ENCODE assay signal across 1 cellular context in the genomic region with DNA sequence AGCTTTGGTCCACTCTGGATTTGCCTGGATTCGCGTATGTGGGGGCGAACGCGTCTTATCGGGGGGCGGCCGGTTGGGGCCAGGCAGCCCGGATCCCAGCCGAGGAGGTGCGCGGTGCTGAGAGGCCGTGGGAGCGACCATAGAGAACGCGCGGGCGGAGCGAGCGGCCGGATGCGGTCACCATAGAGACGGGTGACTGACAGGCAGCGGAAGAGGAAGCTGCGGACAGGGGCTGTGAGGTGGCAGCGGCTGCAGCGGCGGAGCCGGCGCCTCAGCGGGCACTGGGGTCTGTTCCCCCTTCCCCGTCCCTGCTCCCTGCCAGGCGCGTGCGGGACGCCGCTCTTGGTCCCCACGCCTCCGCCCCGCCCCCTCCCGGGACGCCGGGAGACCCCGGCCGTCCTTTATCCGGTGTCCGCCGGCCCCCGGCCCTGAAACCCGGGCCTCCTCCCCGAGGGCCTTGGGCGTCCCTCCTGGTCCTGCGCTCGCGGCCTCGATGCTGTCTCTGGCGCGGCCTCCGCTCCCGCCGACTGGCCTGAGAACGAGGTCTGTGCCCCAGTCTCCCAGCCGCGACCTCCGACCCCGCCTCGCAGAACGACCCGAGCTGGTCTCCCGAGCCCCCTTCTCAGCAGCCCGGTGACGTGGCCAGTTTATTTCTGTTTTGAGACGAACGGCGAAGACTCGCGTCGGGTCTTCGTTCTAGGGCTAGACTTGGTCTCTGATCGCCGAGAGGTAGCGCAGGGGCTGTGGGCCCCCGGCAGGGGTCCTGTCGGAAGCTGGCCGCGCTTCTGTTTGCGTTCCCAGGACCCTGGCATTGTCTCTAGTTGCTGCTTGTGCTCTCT.
TF ChIP-seq lines count a peak whose summit lies in the region.

A gene with protein sequence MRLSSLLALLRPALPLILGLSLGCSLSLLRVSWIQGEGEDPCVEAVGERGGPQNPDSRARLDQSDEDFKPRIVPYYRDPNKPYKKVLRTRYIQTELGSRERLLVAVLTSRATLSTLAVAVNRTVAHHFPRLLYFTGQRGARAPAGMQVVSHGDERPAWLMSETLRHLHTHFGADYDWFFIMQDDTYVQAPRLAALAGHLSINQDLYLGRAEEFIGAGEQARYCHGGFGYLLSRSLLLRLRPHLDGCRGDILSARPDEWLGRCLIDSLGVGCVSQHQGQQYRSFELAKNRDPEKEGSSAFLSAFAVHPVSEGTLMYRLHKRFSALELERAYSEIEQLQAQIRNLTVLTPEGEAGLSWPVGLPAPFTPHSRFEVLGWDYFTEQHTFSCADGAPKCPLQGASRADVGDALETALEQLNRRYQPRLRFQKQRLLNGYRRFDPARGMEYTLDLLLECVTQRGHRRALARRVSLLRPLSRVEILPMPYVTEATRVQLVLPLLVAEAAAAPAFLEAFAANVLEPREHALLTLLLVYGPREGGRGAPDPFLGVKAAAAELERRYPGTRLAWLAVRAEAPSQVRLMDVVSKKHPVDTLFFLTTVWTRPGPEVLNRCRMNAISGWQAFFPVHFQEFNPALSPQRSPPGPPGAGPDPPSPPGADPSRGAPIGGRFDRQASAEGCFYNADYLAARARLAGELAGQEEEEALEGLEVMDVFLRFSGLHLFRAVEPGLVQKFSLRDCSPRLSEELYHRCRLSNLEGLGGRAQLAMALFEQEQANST (plus strand): TSS at position 212 of the 839 bp plus-strand sequence. CDS start 1,529 bp downstream, outside the sequence.

TF ChIP-seq in K562, 482 proteins besides CTCF, POLR2A, EP300 and RAD21 (continued from another document and continues in another):
- TF ChIP-seq POLR2G (IDR thresholded peaks at IDR 0.05; ENCODE audit: low read depth, low read length) (peak; percentile 87), MXI1 (IDR thresholded peaks at IDR 0.05; ENCODE audit: low read depth, low read length) (0 out of 2 replicates have a peak, but pooled peaks have one; percentile 49), TRIM24 (IDR thresholded peaks at IDR 0.05) (peak in 1 of 2 experiments; percentile 27; a peak in 1 of 4 replicates), KDM2B (CRISPR knock-in tag; IDR thresholded peaks at IDR 0.05) (no peak; the same call in 1 of the 2 replicates), ZNF644 (tag; IDR thresholded peaks at IDR 0.05; ENCODE audit: low read depth) (no peak), ATF1 (CRISPR knock-in tag; IDR thresholded peaks at IDR 0.05) (no peak), ATF1 (tag; IDR thresholded peaks at IDR 0.05) (peak; percentile 62), MAZ (CRISPR knock-in tag; conservative IDR thresholded peaks at IDR 0.05 in 1 of 2, IDR thresholded peaks at IDR 0.05 in 1 of 2) (peak; percentile 43 to 75; a peak in 3 of 4 replicates), DDX20 (tag; IDR thresholded peaks at IDR 0.05; ENCODE audit: low read depth) (no peak), MECOM (CRISPR knock-in tag; IDR thresholded peaks at IDR 0.05) (no peak), ZFX (CRISPR knock-in tag; IDR thresholded peaks at IDR 0.05) (peak; percentile 89), JUND (IDR thresholded peaks at IDR 0.05; ENCODE audit: borderline replicate concordance, low read depth, low read length) (peak; percentile 57; the same call in 1 of the 2 replicates), JUND (tag; IDR thresholded peaks at IDR 0.05; ENCODE audit: borderline replicate concordance, low read depth, low read length) (no peak; the same call in 2 of the 3 replicates), HEY1 (CRISPR knock-in tag; IDR thresholded peaks at IDR 0.05; ENCODE audit: borderline replicate concordance) (no peak), MEIS2 (IDR thresholded peaks at IDR 0.05; ENCODE audit: partially characterized antibody) (peak; percentile 86), C11orf30 (IDR thresholded peaks at IDR 0.05; ENCODE audit: low read depth) (peak; percentile 36; the same call in 1 of the 2 replicates), HIVEP1 (CRISPR knock-in tag; IDR thresholded peaks at IDR 0.05) (no peak), ETV1 (tag; conservative IDR thresholded peaks at IDR 0.05; ENCODE audit: low read depth) (peak; percentile 94), ELF1 (tag; IDR thresholded peaks at IDR 0.05) (peak; percentile 88), ZBTB7A (IDR thresholded peaks at IDR 0.05; ENCODE audit: borderline replicate concordance, control insufficient read depth, low read depth, low read length) (peak; percentile 79), TGIF2 (CRISPR knock-in tag; IDR thresholded peaks at IDR 0.05) (peak; percentile 80; the same call in 1 of the 2 replicates), RCOR1 (IDR thresholded peaks at IDR 0.05; ENCODE audit: borderline replicate concordance in 1 of 2, low read depth in 2 of 2, low read length in 2 of 2) (peak in 1 of 2 experiments; percentile 92; a peak in 2 of 4 replicates), XRCC3 (IDR thresholded peaks at IDR 0.05) (no peak), PRPF4 (IDR thresholded peaks at IDR 0.05; ENCODE audit: insufficient read depth, low read depth, low read length, poor library complexity, severe bottlenecking) (no peak), TEAD2 (tag; IDR thresholded peaks at IDR 0.05) (no peak), PML (IDR thresholded peaks at IDR 0.05; ENCODE audit: low read length) (peak; percentile 67; the same call in 1 of the 2 replicates), NUFIP1 (IDR thresholded peaks at IDR 0.05; ENCODE audit: partially characterized antibody) (no peak), HDAC1 (IDR thresholded peaks at IDR 0.05) (peak in 1 of 2 experiments; percentile 65; a peak in 2 of 4 replicates), MYC (IDR thresholded peaks at IDR 0.05; ENCODE audit: low read depth, low read length) (0 out of 2 replicates have a peak, but pooled peaks have one; percentile 34), MYC (CRISPR knock-in tag; IDR thresholded peaks at IDR 0.05; ENCODE audit: borderline replicate concordance, low read depth) (no peak), RFX1 (IDR thresholded peaks at IDR 0.05) (peak; percentile 93), KLF1 (tag; IDR thresholded peaks at IDR 0.05) (no peak; the same call in 1 of the 2 replicates)
- TF ChIP-seq, protein P1, sequence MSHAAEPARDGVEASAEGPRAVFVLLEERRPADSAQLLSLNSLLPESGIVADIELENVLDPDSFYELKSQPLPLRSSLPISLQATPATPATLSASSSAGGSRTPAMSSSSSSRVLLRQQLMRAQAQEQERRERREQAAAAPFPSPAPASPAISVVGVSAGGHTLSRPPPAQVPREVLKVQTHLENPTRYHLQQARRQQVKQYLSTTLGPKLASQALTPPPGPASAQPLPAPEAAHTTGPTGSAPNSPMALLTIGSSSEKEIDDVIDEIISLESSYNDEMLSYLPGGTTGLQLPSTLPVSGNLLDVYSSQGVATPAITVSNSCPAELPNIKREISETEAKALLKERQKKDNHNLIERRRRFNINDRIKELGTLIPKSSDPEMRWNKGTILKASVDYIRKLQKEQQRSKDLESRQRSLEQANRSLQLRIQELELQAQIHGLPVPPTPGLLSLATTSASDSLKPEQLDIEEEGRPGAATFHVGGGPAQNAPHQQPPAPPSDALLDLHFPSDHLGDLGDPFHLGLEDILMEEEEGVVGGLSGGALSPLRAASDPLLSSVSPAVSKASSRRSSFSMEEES (CRISPR knock-in tag; IDR thresholded peaks at IDR 0.05): no peak
- TF ChIP-seq, protein P2, sequence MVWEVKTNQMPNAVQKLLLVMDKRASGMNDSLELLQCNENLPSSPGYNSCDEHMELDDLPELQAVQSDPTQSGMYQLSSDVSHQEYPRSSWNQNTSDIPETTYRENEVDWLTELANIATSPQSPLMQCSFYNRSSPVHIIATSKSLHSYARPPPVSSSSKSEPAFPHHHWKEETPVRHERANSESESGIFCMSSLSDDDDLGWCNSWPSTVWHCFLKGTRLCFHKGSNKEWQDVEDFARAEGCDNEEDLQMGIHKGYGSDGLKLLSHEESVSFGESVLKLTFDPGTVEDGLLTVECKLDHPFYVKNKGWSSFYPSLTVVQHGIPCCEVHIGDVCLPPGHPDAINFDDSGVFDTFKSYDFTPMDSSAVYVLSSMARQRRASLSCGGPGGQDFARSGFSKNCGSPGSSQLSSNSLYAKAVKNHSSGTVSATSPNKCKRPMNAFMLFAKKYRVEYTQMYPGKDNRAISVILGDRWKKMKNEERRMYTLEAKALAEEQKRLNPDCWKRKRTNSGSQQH (CRISPR knock-in tag; IDR thresholded peaks at IDR 0.05): no peak
- TF ChIP-seq, protein P3, sequence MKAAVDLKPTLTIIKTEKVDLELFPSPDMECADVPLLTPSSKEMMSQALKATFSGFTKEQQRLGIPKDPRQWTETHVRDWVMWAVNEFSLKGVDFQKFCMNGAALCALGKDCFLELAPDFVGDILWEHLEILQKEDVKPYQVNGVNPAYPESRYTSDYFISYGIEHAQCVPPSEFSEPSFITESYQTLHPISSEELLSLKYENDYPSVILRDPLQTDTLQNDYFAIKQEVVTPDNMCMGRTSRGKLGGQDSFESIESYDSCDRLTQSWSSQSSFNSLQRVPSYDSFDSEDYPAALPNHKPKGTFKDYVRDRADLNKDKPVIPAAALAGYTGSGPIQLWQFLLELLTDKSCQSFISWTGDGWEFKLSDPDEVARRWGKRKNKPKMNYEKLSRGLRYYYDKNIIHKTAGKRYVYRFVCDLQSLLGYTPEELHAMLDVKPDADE (conservative IDR thresholded peaks at IDR 0.05; ENCODE audit: control insufficient read depth, low read depth, low read length): peak; percentile 85
- TF ChIP-seq, protein P4, sequence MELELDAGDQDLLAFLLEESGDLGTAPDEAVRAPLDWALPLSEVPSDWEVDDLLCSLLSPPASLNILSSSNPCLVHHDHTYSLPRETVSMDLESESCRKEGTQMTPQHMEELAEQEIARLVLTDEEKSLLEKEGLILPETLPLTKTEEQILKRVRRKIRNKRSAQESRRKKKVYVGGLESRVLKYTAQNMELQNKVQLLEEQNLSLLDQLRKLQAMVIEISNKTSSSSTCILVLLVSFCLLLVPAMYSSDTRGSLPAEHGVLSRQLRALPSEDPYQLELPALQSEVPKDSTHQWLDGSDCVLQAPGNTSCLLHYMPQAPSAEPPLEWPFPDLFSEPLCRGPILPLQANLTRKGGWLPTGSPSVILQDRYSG (tag; conservative IDR thresholded peaks at IDR 0.05; ENCODE audit: low read depth): 0 out of 2 replicates have a peak, but pooled peaks have one; percentile 36
- TF ChIP-seq, protein P5, sequence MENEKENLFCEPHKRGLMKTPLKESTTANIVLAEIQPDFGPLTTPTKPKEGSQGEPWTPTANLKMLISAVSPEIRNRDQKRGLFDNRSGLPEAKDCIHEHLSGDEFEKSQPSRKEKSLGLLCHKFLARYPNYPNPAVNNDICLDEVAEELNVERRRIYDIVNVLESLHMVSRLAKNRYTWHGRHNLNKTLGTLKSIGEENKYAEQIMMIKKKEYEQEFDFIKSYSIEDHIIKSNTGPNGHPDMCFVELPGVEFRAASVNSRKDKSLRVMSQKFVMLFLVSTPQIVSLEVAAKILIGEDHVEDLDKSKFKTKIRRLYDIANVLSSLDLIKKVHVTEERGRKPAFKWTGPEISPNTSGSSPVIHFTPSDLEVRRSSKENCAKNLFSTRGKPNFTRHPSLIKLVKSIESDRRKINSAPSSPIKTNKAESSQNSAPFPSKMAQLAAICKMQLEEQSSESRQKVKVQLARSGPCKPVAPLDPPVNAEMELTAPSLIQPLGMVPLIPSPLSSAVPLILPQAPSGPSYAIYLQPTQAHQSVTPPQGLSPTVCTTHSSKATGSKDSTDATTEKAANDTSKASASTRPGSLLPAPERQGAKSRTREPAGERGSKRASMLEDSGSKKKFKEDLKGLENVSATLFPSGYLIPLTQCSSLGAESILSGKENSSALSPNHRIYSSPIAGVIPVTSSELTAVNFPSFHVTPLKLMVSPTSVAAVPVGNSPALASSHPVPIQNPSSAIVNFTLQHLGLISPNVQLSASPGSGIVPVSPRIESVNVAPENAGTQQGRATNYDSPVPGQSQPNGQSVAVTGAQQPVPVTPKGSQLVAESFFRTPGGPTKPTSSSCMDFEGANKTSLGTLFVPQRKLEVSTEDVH (IDR thresholded peaks at IDR 0.05; ENCODE audit: low read depth, partially characterized antibody): peak; percentile 78
- TF ChIP-seq, protein P6, sequence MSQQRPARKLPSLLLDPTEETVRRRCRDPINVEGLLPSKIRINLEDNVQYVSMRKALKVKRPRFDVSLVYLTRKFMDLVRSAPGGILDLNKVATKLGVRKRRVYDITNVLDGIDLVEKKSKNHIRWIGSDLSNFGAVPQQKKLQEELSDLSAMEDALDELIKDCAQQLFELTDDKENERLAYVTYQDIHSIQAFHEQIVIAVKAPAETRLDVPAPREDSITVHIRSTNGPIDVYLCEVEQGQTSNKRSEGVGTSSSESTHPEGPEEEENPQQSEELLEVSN (IDR thresholded peaks at IDR 0.05; ENCODE audit: borderline replicate concordance in 1 of 2, extremely low read depth in 1 of 2, insufficient read depth in 1 of 2, insufficient read length in 1 of 2, low read depth in 1 of 2, low read length in 1 of 2, poor library complexity in 1 of 2, severe bottlenecking in 1 of 2): peak; percentile 14 to 72
- TF ChIP-seq, protein P7, sequence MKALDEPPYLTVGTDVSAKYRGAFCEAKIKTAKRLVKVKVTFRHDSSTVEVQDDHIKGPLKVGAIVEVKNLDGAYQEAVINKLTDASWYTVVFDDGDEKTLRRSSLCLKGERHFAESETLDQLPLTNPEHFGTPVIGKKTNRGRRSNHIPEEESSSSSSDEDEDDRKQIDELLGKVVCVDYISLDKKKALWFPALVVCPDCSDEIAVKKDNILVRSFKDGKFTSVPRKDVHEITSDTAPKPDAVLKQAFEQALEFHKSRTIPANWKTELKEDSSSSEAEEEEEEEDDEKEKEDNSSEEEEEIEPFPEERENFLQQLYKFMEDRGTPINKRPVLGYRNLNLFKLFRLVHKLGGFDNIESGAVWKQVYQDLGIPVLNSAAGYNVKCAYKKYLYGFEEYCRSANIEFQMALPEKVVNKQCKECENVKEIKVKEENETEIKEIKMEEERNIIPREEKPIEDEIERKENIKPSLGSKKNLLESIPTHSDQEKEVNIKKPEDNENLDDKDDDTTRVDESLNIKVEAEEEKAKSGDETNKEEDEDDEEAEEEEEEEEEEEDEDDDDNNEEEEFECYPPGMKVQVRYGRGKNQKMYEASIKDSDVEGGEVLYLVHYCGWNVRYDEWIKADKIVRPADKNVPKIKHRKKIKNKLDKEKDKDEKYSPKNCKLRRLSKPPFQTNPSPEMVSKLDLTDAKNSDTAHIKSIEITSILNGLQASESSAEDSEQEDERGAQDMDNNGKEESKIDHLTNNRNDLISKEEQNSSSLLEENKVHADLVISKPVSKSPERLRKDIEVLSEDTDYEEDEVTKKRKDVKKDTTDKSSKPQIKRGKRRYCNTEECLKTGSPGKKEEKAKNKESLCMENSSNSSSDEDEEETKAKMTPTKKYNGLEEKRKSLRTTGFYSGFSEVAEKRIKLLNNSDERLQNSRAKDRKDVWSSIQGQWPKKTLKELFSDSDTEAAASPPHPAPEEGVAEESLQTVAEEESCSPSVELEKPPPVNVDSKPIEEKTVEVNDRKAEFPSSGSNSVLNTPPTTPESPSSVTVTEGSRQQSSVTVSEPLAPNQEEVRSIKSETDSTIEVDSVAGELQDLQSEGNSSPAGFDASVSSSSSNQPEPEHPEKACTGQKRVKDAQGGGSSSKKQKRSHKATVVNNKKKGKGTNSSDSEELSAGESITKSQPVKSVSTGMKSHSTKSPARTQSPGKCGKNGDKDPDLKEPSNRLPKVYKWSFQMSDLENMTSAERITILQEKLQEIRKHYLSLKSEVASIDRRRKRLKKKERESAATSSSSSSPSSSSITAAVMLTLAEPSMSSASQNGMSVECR (CRISPR knock-in tag; IDR thresholded peaks at IDR 0.05): 0 out of 2 replicates have a peak, but pooled peaks have one; percentile 63
- TF ChIP-seq, protein P8, sequence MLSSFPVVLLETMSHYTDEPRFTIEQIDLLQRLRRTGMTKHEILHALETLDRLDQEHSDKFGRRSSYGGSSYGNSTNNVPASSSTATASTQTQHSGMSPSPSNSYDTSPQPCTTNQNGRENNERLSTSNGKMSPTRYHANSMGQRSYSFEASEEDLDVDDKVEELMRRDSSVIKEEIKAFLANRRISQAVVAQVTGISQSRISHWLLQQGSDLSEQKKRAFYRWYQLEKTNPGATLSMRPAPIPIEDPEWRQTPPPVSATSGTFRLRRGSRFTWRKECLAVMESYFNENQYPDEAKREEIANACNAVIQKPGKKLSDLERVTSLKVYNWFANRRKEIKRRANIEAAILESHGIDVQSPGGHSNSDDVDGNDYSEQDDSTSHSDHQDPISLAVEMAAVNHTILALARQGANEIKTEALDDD (IDR thresholded peaks at IDR 0.05): no peak
